In genomic region chr4:142984871-142985585, GRCh38 we compare ENCODE assay signal across 9 cellular contexts.
DNase-seq lines count a peak whose midpoint lies in the region; ATAC-seq and TF ChIP-seq lines count a peak whose summit lies in the region.
"Had no signal": no experiment of that assay in that cellular context is flagged by ENCODE, and none has a peak within 500 bp of the region (broad histone marks: within the 10 kb centered on the region; RNA-seq: fewer than 3 reads in every experiment).

No MANE protein-coding gene starts in this region.

- ATAC-seq in HG03196 (IDR thresholded peaks at IDR 0.05; ENCODE audit: unreplicated experiment) (no peak), GM21576 (IDR thresholded peaks at IDR 0.05; ENCODE audit: unreplicated experiment) (no peak)

- H3K27me3 Mint-ChIP-seq in chondrocyte (ENCODE audit: low read depth) (peaks cover 52% of the 10 kb centered on the region), neural crest cell (ENCODE audit: low read depth) (no peaks in the 10 kb centered on the region)
- H3K27me3 Mint-ChIP-seq in activated naive CD4-positive, alpha-beta T cell treated with anti-CD3 and anti-CD28 coated beads for 36 hours (ENCODE audit: low read depth), result peaks cover 7% of the 10 kb centered on the region

- in situ Hi-C loops in G401 (cut with HindIII; ENCODE audit: low sequenced_read_pairs), result no loop called here

- H3K4me3 Mint-ChIP-seq in chondrocyte (ENCODE audit: unreplicated experiment), result no peak overlapping the region
- no peak overlapping the region for H3K4me3 Mint-ChIP-seq in neural crest cell
- H3K4me3 Mint-ChIP-seq in activated naive CD4-positive, alpha-beta T cell treated with anti-CD3 and anti-CD28 coated beads for 36 hours, result no peak overlapping the region

- DNase-seq in G401 (ENCODE audit: low spot score), result peak; percentile 7
- peak; percentile 22 for DNase-seq in MV-4-11 (lab: John Stamatoyannopoulos, UW)
- DNase-seq in chondrocyte (ENCODE audit: low spot score), result no peak
- DNase-seq in neural crest cell (ENCODE audit: low read depth, low spot score), result no peak
- no peak for DNase-seq in activated naive CD4-positive, alpha-beta T cell treated with anti-CD3 and anti-CD28 coated beads for 36 hours
- DNase-seq in stimulated activated CD4-positive, alpha-beta T cell treated with anti-CD3 and anti-CD28 coated beads, Interleukin-4, amount 100 ng/mL, for 24 hours, result no peak
- DNase-seq: NCI-H187 had no signal

- H3K9me3 Mint-ChIP-seq in chondrocyte (ENCODE audit: low read depth) (peaks cover 3% of the 10 kb centered on the region), neural crest cell (no peaks in the 10 kb centered on the region)
- peaks cover 4% of the 10 kb centered on the region for H3K9me3 Mint-ChIP-seq in activated naive CD4-positive, alpha-beta T cell treated with anti-CD3 and anti-CD28 coated beads for 36 hours

- CTCF ChIA-PET in activated naive CD4-positive, alpha-beta T cell treated with anti-CD3 and anti-CD28 coated beads for 36 hours (lab: Charles Lee), result interaction anchor here (0.6 to 0.7 kb wide), 2 partner anchors 463 to 1706 kb away, joined by 3 read pairs; no protein-coding TSS in a partner anchor

- H3K27ac Mint-ChIP-seq in chondrocyte (ENCODE audit: unreplicated experiment) (no peak overlapping the region), neural crest cell (ENCODE audit: unreplicated experiment) (no peak overlapping the region)
- no peak overlapping the region for H3K27ac Mint-ChIP-seq in activated naive CD4-positive, alpha-beta T cell treated with anti-CD3 and anti-CD28 coated beads for 36 hours

- intact Hi-C loops in activated naive CD4-positive, alpha-beta T cell treated with anti-CD3 and anti-CD28 coated beads for 36 hours (cut with micrococcal nuclease), result no loop called here

- H3K36me3 Mint-ChIP-seq in chondrocyte (ENCODE audit: low read depth) (no peaks in the 10 kb centered on the region), neural crest cell (ENCODE audit: low read depth) (no peaks in the 10 kb centered on the region)
- no peaks in the 10 kb centered on the region for H3K36me3 Mint-ChIP-seq in activated naive CD4-positive, alpha-beta T cell treated with anti-CD3 and anti-CD28 coated beads for 36 hours (ENCODE audit: low read depth)

- H3K4me1 Mint-ChIP-seq in chondrocyte (ENCODE audit: low read depth) (no peaks in the 10 kb centered on the region), neural crest cell (peaks cover 12% of the 10 kb centered on the region)
- H3K4me1 Mint-ChIP-seq in activated naive CD4-positive, alpha-beta T cell treated with anti-CD3 and anti-CD28 coated beads for 36 hours (ENCODE audit: low read depth), result no peaks in the 10 kb centered on the region

- peak; percentile 76 for TF ChIP-seq CTCF in chondrocyte (IDR thresholded peaks at IDR 0.05)
- peak; percentile 55 for TF ChIP-seq CTCF in neural crest cell (conservative IDR thresholded peaks at IDR 0.05)

Comparison
In these comparisons a context has a peak if more than half of its experiments do, and no peak if none do; other contexts are left out.
1. DNase-seq: peak in G401 (single experiment) and MV-4-11 (single experiment); none in chondrocyte (single experiment), neural crest cell (single experiment), activated naive CD4-positive, alpha-beta T cell treated with anti-CD3 and anti-CD28 coated beads for 36 hours (single experiment) and stimulated activated CD4-positive, alpha-beta T cell treated with anti-CD3 and anti-CD28 coated beads, Interleukin-4, amount 100 ng/mL, for 24 hours (single experiment).